8 cellular contexts compared by ENCODE assay signal in the genomic region with DNA sequence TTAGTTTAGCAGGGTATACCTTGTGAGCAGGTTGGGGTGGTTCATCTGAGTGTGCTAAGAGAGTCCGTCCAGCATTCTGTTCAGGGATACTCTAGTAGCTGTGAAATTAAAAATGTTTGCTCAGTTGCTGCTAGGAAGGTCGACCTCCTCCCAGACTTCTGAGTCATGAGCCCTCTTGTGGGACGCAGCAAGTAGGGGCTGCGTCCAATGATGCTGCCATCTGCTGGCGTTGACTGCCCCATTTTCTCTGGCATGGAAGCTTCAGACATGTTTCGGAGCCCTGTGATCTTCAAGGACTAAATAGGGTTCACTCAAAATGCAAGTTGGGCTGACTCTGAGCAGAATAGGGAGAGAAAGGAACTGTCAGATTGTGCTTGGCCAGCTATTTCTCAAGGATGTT.
A peak's percentile ranks its signal among the peaks of the same experiment; 100 is the strongest.
DNase-seq lines count a peak whose midpoint lies in the region; ATAC-seq lines count a peak whose summit lies in the region.

No MANE protein-coding gene starts in this region.

- intact Hi-C loops in left ventricle myocardium superior (cut with micrococcal nuclease): no loop called here

- no peaks in the 10 kb centered on the region for H3K27me3 ChIP-seq in H7 (ENCODE audit: control insufficient read depth, insufficient read depth, low read length)

- peak; percentile 21 for DNase-seq in activated gamma-delta T cell treated with Interleukin-2 at 50 U/mL for 16 hours
- no peak for DNase-seq in activated gamma-delta T cell (lab: John Stamatoyannopoulos, UW)
- DNase-seq in M059J (ENCODE audit: low read depth): peak; percentile 27
- peak; percentile 8 for DNase-seq in activated T-helper 9 cell treated with anti-CD3 and anti-CD28 coated beads, Interleukin-2, amount 50 U/mL, for 16 hours (ENCODE audit: low read depth)
- peak; percentile 26 for DNase-seq in left ventricle myocardium superior
- DNase-seq in stimulated activated CD4-positive, alpha-beta T cell treated with anti-CD3 and anti-CD28 coated beads, Interleukin-1b, Interleukin-23, amount 100 ng/mL, for 4 hours (ENCODE audit: low read depth in 2 of 2): peak; percentile 24 to 29
- no peak for DNase-seq in H7

- no peak for ATAC-seq in left ventricle myocardium superior
- ATAC-seq in GM21786 (IDR thresholded peaks at IDR 0.05; ENCODE audit: unreplicated experiment): no peak

- no peak overlapping the region for H3K4me3 ChIP-seq in H7 (ENCODE audit: insufficient read depth, low read depth, low read length)

- no peaks in the 10 kb centered on the region for H3K36me3 ChIP-seq in H7 (replicated peaks; ENCODE audit: control insufficient read depth, insufficient read depth, low read length)

Comparison
In these comparisons a context has a peak if more than half of its experiments do, and no peak if none do; other contexts are left out.
1. DNase-seq: peak in activated gamma-delta T cell treated with Interleukin-2 at 50 U/mL for 16 hours (single experiment), M059J (single experiment), activated T-helper 9 cell treated with anti-CD3 and anti-CD28 coated beads, Interleukin-2, amount 50 U/mL, for 16 hours (single experiment), left ventricle myocardium superior (single experiment) and stimulated activated CD4-positive, alpha-beta T cell treated with anti-CD3 and anti-CD28 coated beads, Interleukin-1b, Interleukin-23, amount 100 ng/mL, for 4 hours (2 of 2); none in activated gamma-delta T cell (single experiment) and H7 (single experiment).